Comparison of ENCODE assay signal across 23 cellular contexts in genomic region chr7:45150199-45150598, GRCh38. TPM values are rescaled to one million over a fixed set of nuclear protein-coding genes. Genes with fewer than 3 reads are reported as not detected.
"Had no signal": no experiment of that assay in that cellular context is flagged by ENCODE, and none has a peak within 500 bp of the region (broad histone marks: within the 10 kb centered on the region; RNA-seq: fewer than 3 reads in every experiment).

No MANE protein-coding gene starts in this region.

- H3K4me3 ChIP-seq: colonic mucosa, vagina had no signal

- H3K27ac ChIP-seq: colonic mucosa, vagina had no signal

- H3K36me3 ChIP-seq: colonic mucosa, vagina had no signal

- DNase-seq: activated CD4-positive, alpha-beta T cell treated with anti-CD3 and anti-CD28 coated beads for 36 hours; activated CD8-positive, alpha-beta memory T cell treated with anti-CD3 and anti-CD28 coated beads, Interleukin-2, amount 10 ng/mL, durations not matched to agents 7 days and 5 days; activated CD8-positive, alpha-beta T cell treated with anti-CD3 and anti-CD28 coated beads, Interleukin-2, amount 10 ng/mL, durations not matched to agents 7 days and 5 days; activated gamma-delta T cell; activated naive CD8-positive, alpha-beta T cell treated with anti-CD3 and anti-CD28 coated beads, Interleukin-2, amount 50 U/mL, for 24 hours; amygdala; colonic mucosa; effector CD8-positive, alpha-beta T cell; islet precursor cell; left cardiac atrium; left ventricle myocardium superior; mammary epithelial cell; occipital lobe; stimulated activated CD4-positive, alpha-beta T cell treated with anti-CD3 and anti-CD28 coated beads, Interleukin-12 subunit alpha, Interleukin-12 subunit beta, amount 100 ng/mL, for 4 hours; stimulated activated CD4-positive, alpha-beta T cell treated with anti-CD3 and anti-CD28 coated beads, Interleukin-4, amount 100 ng/mL, for 1 hour; stimulated activated naive CD8-positive, alpha-beta T cell treated with anti-CD3 and anti-CD28 coated beads, Interleukin-15, Interleukin-2, amounts not matched to agents 100 U/mL and 50 U/mL, for 24 hours; T-helper 17 cell; T1000 had no signal

- H3K4me1 ChIP-seq: colonic mucosa, vagina had no signal

- H3K9me3 ChIP-seq: colonic mucosa, vagina had no signal

- ATAC-seq: activated CD4-positive, alpha-beta T cell treated with anti-CD3 and anti-CD28 coated beads for 36 hours; activated CD8-positive, alpha-beta memory T cell treated with anti-CD3 and anti-CD28 coated beads, Interleukin-2, amount 10 ng/mL, durations not matched to agents 7 days and 5 days; activated CD8-positive, alpha-beta T cell treated with anti-CD3 and anti-CD28 coated beads, Interleukin-2, amount 10 ng/mL, durations not matched to agents 7 days and 5 days; activated naive CD8-positive, alpha-beta T cell treated with anti-CD3 and anti-CD28 coated beads, Interleukin-2, amount 50 U/mL, for 24 hours; left cardiac atrium; left ventricle myocardium superior; right cardiac atrium; stimulated activated naive CD8-positive, alpha-beta T cell treated with anti-CD3 and anti-CD28 coated beads, Interleukin-15, Interleukin-2, amounts not matched to agents 100 U/mL and 50 U/mL, for 24 hours; T-helper 17 cell had no signal

- H3K27me3 ChIP-seq: colonic mucosa, vagina had no signal

RNA-seq across cellular contexts. Expression of gene RAMP3, which starts 7.4 kb away (rescaled TPM):
- total RNA-seq: activated CD4-positive, alpha-beta T cell treated with anti-CD3 and anti-CD28 coated beads for 36 hours; activated CD8-positive, alpha-beta memory T cell treated with anti-CD3 and anti-CD28 coated beads, Interleukin-2, amount 10 ng/mL, durations not matched to agents 7 days and 5 days; activated CD8-positive, alpha-beta T cell treated with anti-CD3 and anti-CD28 coated beads, Interleukin-2, amount 10 ng/mL, durations not matched to agents 7 days and 5 days; bronchial epithelial cell; epithelial cell of proximal tubule; mammary epithelial cell had no signal
- polyA plus RNA-seq: mammary epithelial cell, neural cell had no signal
